ENCODE assay signal across 27 cellular contexts in the genomic region with DNA sequence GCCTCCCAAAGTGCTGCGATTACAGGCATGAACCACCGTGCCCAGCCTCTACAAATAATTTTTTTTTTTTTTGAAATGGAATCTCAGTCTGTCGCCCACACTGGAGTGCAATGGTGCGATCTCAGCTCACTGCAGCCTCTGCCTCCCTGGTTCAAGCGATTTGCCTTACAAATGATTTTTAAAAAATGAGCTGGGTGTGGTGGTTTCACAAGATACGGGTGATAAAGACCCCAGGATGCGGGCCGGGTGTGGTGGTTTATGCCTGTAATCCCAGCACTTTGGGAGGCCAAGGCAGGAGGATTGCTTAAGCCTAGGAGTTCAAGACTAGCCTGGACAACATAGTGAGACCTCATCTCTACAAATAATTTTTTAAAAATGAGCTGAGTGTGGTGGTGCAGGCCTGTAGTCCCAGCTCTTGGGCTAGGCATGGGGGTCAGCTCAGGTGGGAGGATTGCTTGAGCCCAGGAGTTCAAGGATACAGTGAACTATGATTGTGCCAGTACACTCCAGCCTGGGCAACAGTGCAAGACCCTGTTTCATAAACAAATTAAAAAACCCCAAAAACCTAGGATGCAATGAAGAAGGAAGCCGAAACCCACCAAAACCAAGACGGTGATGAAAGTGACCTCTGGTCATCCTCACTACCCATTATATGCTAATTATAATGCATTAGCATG.
"Had no signal": no experiment of that assay in that cellular context is flagged by ENCODE, and none has a peak within 500 bp of the region (broad histone marks: within the 10 kb centered on the region; RNA-seq: fewer than 3 reads in every experiment).

No MANE protein-coding gene starts in this region.

- DNase-seq: stimulated activated CD4-positive, alpha-beta T cell treated with anti-CD3 and anti-CD28 coated beads, Interleukin-2, amount 100 ng/mL, for 48 hours; stimulated activated CD4-positive, alpha-beta T cell treated with anti-CD3 and anti-CD28 coated beads, Interleukin-4, amount 100 ng/mL, for 1 hour; stimulated activated CD4-positive, alpha-beta T cell treated with anti-CD3 and anti-CD28 coated beads, Interleukin-4, amount 100 ng/mL, for 24 hours; stimulated activated CD4-positive, alpha-beta T cell treated with anti-CD3 and anti-CD28 coated beads, Interleukin-4, amount 100 ng/mL, for 4 hours; stimulated activated CD8-positive, alpha-beta memory T cell treated with anti-CD3 and anti-CD28 coated beads, Interleukin-4, amount 100 ng/mL, for 48 hours; stimulated activated naive B cell treated with anti-CD40 and anti-IgM and Interleukin-4, amounts not matched to agents 10 μg/mL and 1 μg/mL and 100 μg/mL, for 72 hours; stimulated activated naive CD4-positive, alpha-beta T cell; stimulated activated naive CD4-positive, alpha-beta T cell treated with Interleukin-2 at 50 U/mL for 16 hours; stimulated activated naive CD8-positive, alpha-beta T cell treated with anti-CD3 and anti-CD28 coated beads, Interleukin-15, amount 100 ng/mL, for 72 hours; stimulated activated naive CD8-positive, alpha-beta T cell treated with anti-CD3 and anti-CD28 coated beads, Interleukin-15, Interleukin-2, amounts not matched to agents 100 U/mL and 50 U/mL, for 24 hours; stomach; substantia nigra; testis; thyroid gland; transverse colon; upper lobe of left lung; upper lobe of right lung; uterus had no signal

- H3K4me3 ChIP-seq: stomach, suprapubic skin, testis, thoracic aorta, thyroid gland, tibial artery, tibial nerve, transverse colon, upper lobe of left lung, upper lobe of right lung, uterus, vagina had no signal

- H3K27me3 Mint-ChIP-seq: type B pancreatic cell had no signal

- H3K36me3 ChIP-seq: stomach, suprapubic skin, thoracic aorta, thyroid gland, tibial nerve, transverse colon, upper lobe of left lung, upper lobe of right lung, uterus, vagina had no signal

- H3K27me3 ChIP-seq: stomach, suprapubic skin, testis, thyroid gland, tibial artery, tibial nerve, transverse colon, upper lobe of left lung, upper lobe of right lung, uterus, vagina had no signal

- H3K36me3 Mint-ChIP-seq: stimulated activated effector memory CD8-positive, alpha-beta T cell treated with anti-CD3 and anti-CD28 coated beads, Interleukin-12 subunit alpha, Interleukin-12 subunit beta, amount 100 ng/mL, for 72 hours; stimulated activated memory B cell treated with anti-CD40 and anti-IgM and Interleukin-4, amounts not matched to agents 10 μg/mL and 1 μg/mL and 100 μg/mL, for 72 hours; stimulated activated naive B cell treated with anti-CD40 and anti-IgM and Interleukin-4, amounts not matched to agents 10 μg/mL and 1 μg/mL and 100 μg/mL, for 72 hours had no signal

- H3K27ac ChIP-seq: suprapubic skin, testis, thoracic aorta, thyroid gland, tibial artery, tibial nerve, upper lobe of left lung, upper lobe of right lung, uterus, vagina had no signal

- H3K27ac Mint-ChIP-seq: stimulated activated effector memory CD8-positive, alpha-beta T cell treated with anti-CD3 and anti-CD28 coated beads, Interleukin-12 subunit alpha, Interleukin-12 subunit beta, amount 100 ng/mL, for 72 hours; stimulated activated memory B cell treated with anti-CD40 and anti-IgM and Interleukin-4, amounts not matched to agents 10 μg/mL and 1 μg/mL and 100 μg/mL, for 72 hours; stimulated activated naive B cell treated with anti-CD40 and anti-IgM and Interleukin-4, amounts not matched to agents 10 μg/mL and 1 μg/mL and 100 μg/mL, for 72 hours; stimulated activated naive CD8-positive, alpha-beta T cell treated with anti-CD3 and anti-CD28 coated beads, Interleukin-15, Interleukin-2, amounts not matched to agents 100 ng/mL and 50 ng/mL, for 24 hours; type B pancreatic cell had no signal

- H3K9me3 Mint-ChIP-seq: stimulated activated effector memory CD8-positive, alpha-beta T cell treated with anti-CD3 and anti-CD28 coated beads, Interleukin-12 subunit alpha, Interleukin-12 subunit beta, amount 100 ng/mL, for 72 hours; stimulated activated memory B cell treated with anti-CD40 and anti-IgM and Interleukin-4, amounts not matched to agents 10 μg/mL and 1 μg/mL and 100 μg/mL, for 72 hours; stimulated activated naive CD8-positive, alpha-beta T cell treated with anti-CD3 and anti-CD28 coated beads, Interleukin-15, amount 100 ng/mL, for 72 hours; type B pancreatic cell had no signal

- H3K4me1 Mint-ChIP-seq: stimulated activated effector memory CD8-positive, alpha-beta T cell treated with anti-CD3 and anti-CD28 coated beads, Interleukin-12 subunit alpha, Interleukin-12 subunit beta, amount 100 ng/mL, for 72 hours; stimulated activated memory B cell treated with anti-CD40 and anti-IgM and Interleukin-4, amounts not matched to agents 10 μg/mL and 1 μg/mL and 100 μg/mL, for 72 hours; stimulated activated naive B cell treated with anti-CD40 and anti-IgM and Interleukin-4, amounts not matched to agents 10 μg/mL and 1 μg/mL and 100 μg/mL, for 72 hours; stimulated activated naive CD8-positive, alpha-beta T cell treated with anti-CD3 and anti-CD28 coated beads, Interleukin-15, amount 100 ng/mL, for 72 hours had no signal

- H3K9me3 ChIP-seq: suprapubic skin, testis, thoracic aorta, thyroid gland, tibial artery, tibial nerve, transverse colon, upper lobe of left lung, upper lobe of right lung, uterus, vagina had no signal

- ATAC-seq: stimulated activated effector memory CD8-positive, alpha-beta T cell treated with anti-CD3 and anti-CD28 coated beads, Interleukin-12 subunit alpha, Interleukin-12 subunit beta, amount 100 ng/mL, for 72 hours; stimulated activated memory B cell treated with anti-CD40 and anti-IgM and Interleukin-4, amounts not matched to agents 10 μg/mL and 1 μg/mL and 100 μg/mL, for 72 hours; stimulated activated naive B cell treated with anti-CD40 and anti-IgM and Interleukin-4, amounts not matched to agents 10 μg/mL and 1 μg/mL and 100 μg/mL, for 72 hours; stimulated activated naive CD8-positive, alpha-beta T cell treated with anti-CD3 and anti-CD28 coated beads, Interleukin-15, amount 100 ng/mL, for 72 hours; stimulated activated naive CD8-positive, alpha-beta T cell treated with anti-CD3 and anti-CD28 coated beads, Interleukin-15, Interleukin-2, amounts not matched to agents 100 U/mL and 50 U/mL, for 24 hours; upper lobe of right lung had no signal

- H3K4me1 ChIP-seq: stomach, thyroid gland, tibial nerve, transverse colon, upper lobe of left lung, upper lobe of right lung, uterus had no signal

- H3K4me3 Mint-ChIP-seq: stimulated activated effector memory CD8-positive, alpha-beta T cell treated with anti-CD3 and anti-CD28 coated beads, Interleukin-12 subunit alpha, Interleukin-12 subunit beta, amount 100 ng/mL, for 72 hours; stimulated activated memory B cell treated with anti-CD40 and anti-IgM and Interleukin-4, amounts not matched to agents 10 μg/mL and 1 μg/mL and 100 μg/mL, for 72 hours; stimulated activated naive B cell treated with anti-CD40 and anti-IgM and Interleukin-4, amounts not matched to agents 10 μg/mL and 1 μg/mL and 100 μg/mL, for 72 hours; stimulated activated naive CD8-positive, alpha-beta T cell treated with anti-CD3 and anti-CD28 coated beads, Interleukin-15, amount 100 ng/mL, for 72 hours; stimulated activated naive CD8-positive, alpha-beta T cell treated with anti-CD3 and anti-CD28 coated beads, Interleukin-15, Interleukin-2, amounts not matched to agents 100 ng/mL and 50 ng/mL, for 24 hours; type B pancreatic cell had no signal
